12 cellular contexts compared by ENCODE assay signal in genomic region chr7:20343211-20343610, GRCh38. TPM values are rescaled to one million over a fixed set of nuclear protein-coding genes. Genes with fewer than 3 reads are reported as not detected.
DNase-seq lines count a peak whose midpoint lies in the region; ATAC-seq and TF ChIP-seq lines count a peak whose summit lies in the region.
"Had no signal": no experiment of that assay in that cellular context is flagged by ENCODE, and none has a peak within 500 bp of the region (broad histone marks: within the 10 kb centered on the region; RNA-seq: fewer than 3 reads in every experiment).

No MANE protein-coding gene starts in this region.

- H3K4me1 Mint-ChIP-seq in progenitor cell of endocrine pancreas (ENCODE audit: low read depth), result peaks cover 26% of the 10 kb centered on the region

- DNase-seq in ELR (ENCODE audit: low read depth) (peak; percentile 6), Panc1 (ENCODE audit: low read depth, low spot score) (no peak), epithelial cell of proximal tubule (ENCODE audit: low read depth) (no peak), progenitor cell of endocrine pancreas (ENCODE audit: low spot score, unreplicated experiment) (no peak), OCI-M1 (lab: John Stamatoyannopoulos, UW) (no peak), MG63 (no peak), NCI-H2171 (lab: John Stamatoyannopoulos, UW) (no peak), NCI-H146 treated with DMSO at 0.1 percent for 48 hours (lab: John Stamatoyannopoulos, UW; ENCODE audit: unreplicated experiment) (no peak)
- DNase-seq: activated CD4-positive, CD25-positive, alpha-beta regulatory T cell treated with anti-CD3 and anti-CD28 coated beads, Interleukin-2, amount 50 U/mL, for 72 hours; anterior cingulate cortex; NCI-H774; right cardiac atrium had no signal

- H3K4me3 Mint-ChIP-seq in progenitor cell of endocrine pancreas (ENCODE audit: low read depth), result no peak overlapping the region

- H3K9me3 ChIP-seq in Panc1 (ENCODE audit: control insufficient read depth, insufficient read depth, low read depth, low read length), result no peaks in the 10 kb centered on the region
- no peaks in the 10 kb centered on the region for H3K9me3 ChIP-seq in MG63

- H3K4me3 ChIP-seq in Panc1 (ENCODE audit: low read depth in 2 of 2, low read length in 2 of 2) (no peak overlapping the region), epithelial cell of proximal tubule (ENCODE audit: low read depth, low read length) (no peak overlapping the region), MG63 (no peak overlapping the region)

- no peaks in the 10 kb centered on the region for H3K27me3 ChIP-seq in Panc1 (ENCODE audit: control insufficient read depth, insufficient read depth, low read length)
- no peaks in the 10 kb centered on the region for H3K27me3 ChIP-seq in MG63

- in situ Hi-C loops in Panc1 (cut with HindIII; ENCODE audit: low pct_unique_long_range_greater_than_20kb, low sequenced_read_pairs), result no loop called here

- no peaks in the 10 kb centered on the region for H3K9me3 Mint-ChIP-seq in progenitor cell of endocrine pancreas (ENCODE audit: low read depth)

- BruUV-seq in Panc1 (replicated peaks; lab: Mats Ljungman, UMichigan), result no TSS peak

- no peaks in the 10 kb centered on the region for H3K4me1 ChIP-seq in Panc1 (ENCODE audit: control insufficient read depth, insufficient read depth, low read length)

- CTCF ChIA-PET in Panc1 (lab: Charles Lee), result no interaction called here

- POLR2A ChIA-PET in Panc1 (lab: Charles Lee), result no interaction called here

- TF ChIP-seq CTCF in Panc1 (IDR thresholded peaks at IDR 0.05) (peak; percentile 30), epithelial cell of proximal tubule (conservative IDR thresholded peaks at IDR 0.05; ENCODE audit: low read depth, low read length) (peak; percentile 47), progenitor cell of endocrine pancreas (IDR thresholded peaks at IDR 0.05; ENCODE audit: unreplicated experiment) (peak; percentile 31)

- intact Hi-C loops in Panc1 (cut with micrococcal nuclease; ENCODE audit: unreplicated experiment), result no loop called here

- H3K27ac ChIP-seq in Panc1 (ENCODE audit: low read length), result no peak overlapping the region

- peak overlapping the region; percentile 82 for H3K27ac Mint-ChIP-seq in progenitor cell of endocrine pancreas

- H3K36me3 ChIP-seq in Panc1 (ENCODE audit: control insufficient read depth, insufficient read depth, low read length), result no peaks in the 10 kb centered on the region
- H3K36me3 ChIP-seq in MG63, result peaks cover 6% of the 10 kb centered on the region; the same call in 1 of the 2 replicates

- H3K27me3 Mint-ChIP-seq in progenitor cell of endocrine pancreas, result no peaks in the 10 kb centered on the region

- H3K36me3 Mint-ChIP-seq in progenitor cell of endocrine pancreas (ENCODE audit: insufficient read depth), result peaks cover 22% of the 10 kb centered on the region

- ATAC-seq in Panc1, result no peak
- ATAC-seq: right cardiac atrium had no signal

RNA-seq across cellular contexts. Expression of gene ITGB8, which starts 12.5 kb away (rescaled TPM):
- total RNA-seq in Panc1 (2021; ENCODE audit: unreplicated experiment) (4.9 TPM), epithelial cell of proximal tubule (58.6 and 121 TPM in 2 replicates), progenitor cell of endocrine pancreas (37.2 and 38.6 TPM in 2 replicates)
- 0.63 TPM for polyA plus RNA-seq in Panc1 (2012; ENCODE audit: insufficient read length)
- 5.4 and 9.3 TPM in 2 replicates for total RNA-seq in MG63 (2014; rRNA removed; shearing (Covaris generic); ENCODE audit: low replicate concordance)
